Comparison of ENCODE assay signal across 12 cellular contexts in the genomic region with DNA sequence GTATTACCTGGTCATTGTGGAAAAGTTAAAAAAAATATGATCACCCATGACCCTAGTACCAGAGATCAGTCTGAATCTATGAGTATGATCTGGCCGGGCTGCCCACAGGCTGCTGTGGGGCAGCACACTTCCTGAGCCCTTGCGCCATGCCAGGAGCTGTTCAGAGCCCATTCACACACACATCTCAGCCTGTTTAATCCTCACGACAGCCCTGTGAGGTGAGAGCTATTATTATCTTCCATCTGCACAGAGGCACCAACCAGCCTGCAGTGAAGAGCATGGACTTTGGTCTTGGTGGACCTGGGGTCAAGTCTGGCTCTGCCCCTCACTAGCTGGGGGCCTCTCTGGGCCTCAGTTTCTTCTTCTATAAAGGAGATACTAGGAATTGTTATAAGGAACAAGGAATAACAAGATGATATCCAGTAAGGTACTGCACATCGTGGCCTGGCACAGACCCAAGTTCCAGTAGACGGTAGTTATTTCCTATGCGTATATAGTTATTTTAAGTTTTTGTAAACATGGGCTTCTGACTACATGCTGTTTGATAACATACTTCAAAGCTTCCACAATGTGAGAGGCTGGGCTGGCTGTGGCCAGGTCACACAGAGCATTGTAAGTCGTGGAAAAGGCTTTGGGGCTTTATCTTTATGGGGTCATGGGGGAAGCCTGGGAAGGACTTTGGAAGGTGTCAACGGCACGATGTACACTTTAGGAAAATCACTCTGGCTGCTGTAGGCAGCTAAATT. TPM values are rescaled to one million over a fixed set of nuclear protein-coding genes. Genes with fewer than 3 reads are reported as not detected.
DNase-seq lines count a peak whose midpoint lies in the region; ATAC-seq and TF ChIP-seq lines count a peak whose summit lies in the region.
"Had no signal": no experiment of that assay in that cellular context is flagged by ENCODE, and none has a peak within 500 bp of the region (broad histone marks: within the 10 kb centered on the region; RNA-seq: fewer than 3 reads in every experiment).

No MANE protein-coding gene starts in this region.

- no peak overlapping the region for H3K4me2 ChIP-seq in fibroblast of lung (ENCODE audit: extremely low read depth, insufficient read depth, low read length)

- H4K20me1 ChIP-seq in fibroblast of lung (ENCODE audit: control insufficient read depth, extremely low read depth, insufficient read depth, low read length): no peaks in the 10 kb centered on the region

- H2AFZ ChIP-seq in fibroblast of lung (ENCODE audit: low read length): no peak overlapping the region

- H3K9ac ChIP-seq in fibroblast of lung (ENCODE audit: insufficient read depth, low read length): no peak overlapping the region

- intact Hi-C loops in Right ventricle myocardium superior (cut with DNase I) (no loop called here), Right ventricle myocardium inferior (cut with DNase I) (loop anchor here (10.0 kb wide), 1 partner anchor 282 kb away; no protein-coding TSS in a partner anchor), spleen (cut with DNase I; ENCODE audit: low total_unique reads) (no loop called here)

- 40 to 54% (median 42%) methylated on average over 8 to 9 of the region's 9 CpGs for WGBS in spleen, 5 donors

- TF ChIP-seq CTCF in fibroblast of lung (conservative IDR thresholded peaks at IDR 0.05 in 1 of 2, IDR thresholded peaks at IDR 0.05 in 1 of 2; ENCODE audit: low read depth in 1 of 2, low read length in 2 of 2): no peak
- TF ChIP-seq CTCF in spleen (IDR thresholded peaks at IDR 0.05 in 8 of 11, conservative IDR thresholded peaks at IDR 0.05 in 3 of 11): no peak

- H3K27me3 ChIP-seq in fibroblast of lung (ENCODE audit: control insufficient read depth, insufficient read depth, low read length) (peaks cover 17% of the 10 kb centered on the region), spleen (replicated peaks in 1 of 7) (peaks cover 0 to 41% (median 21%) of the 10 kb centered on the region in 7 donors)

- H3K27ac ChIP-seq in fibroblast of lung (ENCODE audit: insufficient read depth, low read length) (no peak overlapping the region), spleen (peak overlapping the region in 2 of 8 donors; percentile 5 to 55)

- H3K79me2 ChIP-seq in fibroblast of lung (ENCODE audit: control insufficient read depth, insufficient read depth, low read length): no peaks in the 10 kb centered on the region

- no peaks in the 10 kb centered on the region for H3K9me3 ChIP-seq in fibroblast of lung (ENCODE audit: control insufficient read depth, insufficient read depth, low read depth, low read length)
- H3K9me3 ChIP-seq in spleen: no peaks in the 10 kb centered on the region

- H3K36me3 ChIP-seq in fibroblast of lung (ENCODE audit: control insufficient read depth, insufficient read depth, low read length): no peaks in the 10 kb centered on the region
- no peaks in the 10 kb centered on the region for H3K36me3 ChIP-seq in spleen

- no peak for DNase-seq in Right ventricle myocardium superior
- DNase-seq in Right ventricle myocardium inferior (ENCODE audit: missing footprints): no peak
- DNase-seq in NCI-H69 (lab: John Stamatoyannopoulos, UW): peak; percentile 67
- DNase-seq in fibroblast of lung (ENCODE audit: low read depth in 2 of 2): peak; percentile 16 to 51
- DNase-seq in spleen: peak; percentile 41
- DNase-seq in EL: no peak
- DNase-seq: activated CD4-positive, alpha-beta T cell treated with anti-CD3 and anti-CD28 coated beads for 48 hours; activated effector memory CD4-positive, alpha-beta T cell treated with anti-CD3 and anti-CD28 coated beads, Interleukin-2, amount 50 U/mL, for 16 hours; CD4-positive, CD25-positive, alpha-beta regulatory T cell; NCI-H2081 treated with DMSO at 0.1 percent for 48 hours had no signal

- no peak for TF ChIP-seq POLR2A in spleen (IDR thresholded peaks at IDR 0.05)

- H3K4me3 ChIP-seq in fibroblast of lung (replicated peaks in 1 of 4; ENCODE audit: control extremely low read depth in 1 of 4, insufficient read depth in 1 of 4, low read depth in 3 of 4, low read length in 4 of 4) (no peak overlapping the region), spleen (no peak overlapping the region)

- ATAC-seq in Right ventricle myocardium superior (ENCODE audit: poor library complexity): peak; percentile 48
- ATAC-seq in Right ventricle myocardium inferior: no peak
- no peak for ATAC-seq in HG03139 (IDR thresholded peaks at IDR 0.05; ENCODE audit: unreplicated experiment)
- ATAC-seq in HG03095 (IDR thresholded peaks at IDR 0.05; ENCODE audit: unreplicated experiment): no peak

- H3K4me1 ChIP-seq in fibroblast of lung (ENCODE audit: control insufficient read depth, extremely low read depth, insufficient read depth, low read length) (peaks cover 5% of the 10 kb centered on the region), spleen (peaks cover 5 to 72% (median 33%) of the 10 kb centered on the region in 6 donors)

RNA-seq across cellular contexts. Expression of a gene that starts 3.4 kb away (rescaled TPM):
- 0.46 TPM for total RNA-seq in Right ventricle myocardium superior
- 0.87 TPM for total RNA-seq in Right ventricle myocardium inferior
- not detected in 2 replicates for total RNA-seq in fibroblast of lung
- 0.03 TPM in 1 of 2 replicates, not detected in the other for polyA plus RNA-seq in fibroblast of lung
- polyA plus RNA-seq in fibroblast of lung (2012): 0.03 TPM in 1 of 2 replicates, not detected in the other
- polyA minus RNA-seq in fibroblast of lung (ENCODE audit: low replicate concordance): 1.6 TPM in 1 of 2 replicates, not detected in the other
- 10 to 100 TPM in 5 of 7 donors, 1 to 10 TPM in 2; 8.7 to 63.6 (median 30.7) TPM for total RNA-seq in spleen
- 1 to 10 TPM in 2 of 3 donors, under 1 TPM in 1; 0.50 to 3.5 (median 3.3) TPM for polyA plus RNA-seq in spleen
- total RNA-seq: CD4-positive, CD25-positive, alpha-beta regulatory T cell had no signal

Comparison
In these comparisons a context has a peak if more than half of its experiments do, and no peak if none do; other contexts are left out.
1. DNase-seq: peak in NCI-H69 (single experiment), fibroblast of lung (2 of 2) and spleen (single experiment); none in Right ventricle myocardium superior (single experiment), Right ventricle myocardium inferior (single experiment) and EL (single experiment).